Comparison of ENCODE assay signal across 10 cellular contexts in the genomic region with DNA sequence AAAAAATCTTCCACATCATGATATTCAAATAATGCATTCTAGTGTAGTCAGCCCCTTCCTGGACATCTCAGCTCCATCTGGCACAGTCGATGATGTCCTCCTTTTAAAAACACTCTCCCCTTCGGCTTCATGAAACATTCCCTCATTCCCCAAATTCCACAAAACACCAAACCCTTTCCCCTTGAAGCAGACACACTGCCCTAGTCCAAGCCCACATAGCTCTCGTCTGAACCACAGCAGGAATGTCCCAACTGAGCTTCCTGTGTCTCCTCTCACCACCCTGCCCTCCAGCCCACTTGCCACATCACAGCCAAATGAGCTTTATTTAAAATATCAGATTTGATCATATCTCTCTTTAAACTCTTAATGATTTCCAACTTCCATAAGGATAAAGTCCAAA.
DNase-seq lines count a peak whose midpoint lies in the region; ATAC-seq and TF ChIP-seq lines count a peak whose summit lies in the region.
"Had no signal": no experiment of that assay in that cellular context is flagged by ENCODE, and none has a peak within 500 bp of the region (broad histone marks: within the 10 kb centered on the region; RNA-seq: fewer than 3 reads in every experiment).

No MANE protein-coding gene starts in this region.

- peaks cover 56% of the 10 kb centered on the region for H3K4me1 ChIP-seq in PC-9 (replicated peaks; ENCODE audit: insufficient read depth)

- no peaks in the 10 kb centered on the region for H3K79me2 ChIP-seq in PC-9 (ENCODE audit: low read depth)

- DNase-seq in Daoy (ENCODE audit: low read depth) (peak; percentile 91), PC-9 (peak; percentile 67 to 76), osteocyte (ENCODE audit: extremely low spot score, unreplicated experiment) (no peak), LoVo (ENCODE audit: low spot score) (no peak), substantia nigra (lab: John Stamatoyannopoulos, UW) (no peak)
- DNase-seq: activated CD4-positive, alpha-beta T cell treated with anti-CD3 and anti-CD28 coated beads for 48 hours had no signal

- peaks cover 39% of the 10 kb centered on the region for H3F3A ChIP-seq in PC-9 (ENCODE audit: insufficient read depth, low read depth)

- no peak overlapping the region for H3K4me3 Mint-ChIP-seq in dendritic cell treated with granulocyte-macrophage colony-stimulating factor and Interleukin-4, amounts not matched to agents 40 ng/mL and 50 ng/mL, for 4 days
- peak overlapping the region; percentile 4 for H3K4me3 Mint-ChIP-seq in osteocyte (ENCODE audit: unreplicated experiment)

- H3K4me3 ChIP-seq in PC-9: no peak overlapping the region

- peak overlapping the region; percentile 10 for H3K27ac Mint-ChIP-seq in dendritic cell treated with granulocyte-macrophage colony-stimulating factor and Interleukin-4, amounts not matched to agents 40 ng/mL and 50 ng/mL, for 4 days
- H3K27ac Mint-ChIP-seq in osteocyte (ENCODE audit: unreplicated experiment): peak overlapping the region; percentile 95

- H3K36me3 Mint-ChIP-seq in dendritic cell treated with granulocyte-macrophage colony-stimulating factor and Interleukin-4, amounts not matched to agents 40 ng/mL and 50 ng/mL, for 4 days (ENCODE audit: low read depth): peaks cover 11% of the 10 kb centered on the region
- no peaks in the 10 kb centered on the region for H3K36me3 Mint-ChIP-seq in osteocyte (ENCODE audit: unreplicated experiment)

- H3K4me1 Mint-ChIP-seq in dendritic cell treated with granulocyte-macrophage colony-stimulating factor and Interleukin-4, amounts not matched to agents 40 ng/mL and 50 ng/mL, for 4 days (ENCODE audit: low read depth): peaks cover 73% of the 10 kb centered on the region
- peaks cover 85% of the 10 kb centered on the region for H3K4me1 Mint-ChIP-seq in osteocyte (ENCODE audit: unreplicated experiment)

- BruUV-seq in PC-9 (replicated peaks; lab: Mats Ljungman, UMichigan): no TSS peak

- H3K27me3 Mint-ChIP-seq in dendritic cell treated with granulocyte-macrophage colony-stimulating factor and Interleukin-4, amounts not matched to agents 40 ng/mL and 50 ng/mL, for 4 days: no peaks in the 10 kb centered on the region
- H3K27me3 Mint-ChIP-seq in osteocyte (ENCODE audit: unreplicated experiment): no peaks in the 10 kb centered on the region

- POLR2A ChIA-PET in PC-9 (lab: Charles Lee; ENCODE audit: unreplicated experiment): interaction anchor here (0.5 to 0.9 kb wide), 8 partner anchors 106 to 848 kb away, joined by 3 to 48 read pairs (median 5); a partner anchor contains a TSS

- H3K36me3 ChIP-seq in PC-9 (ENCODE audit: low read depth): no peaks in the 10 kb centered on the region

- ATAC-seq in HG03432 (IDR thresholded peaks at IDR 0.05; ENCODE audit: unreplicated experiment) (no peak), HG02571 (IDR thresholded peaks at IDR 0.05; ENCODE audit: unreplicated experiment) (no peak)

- H3K9me3 Mint-ChIP-seq in dendritic cell treated with granulocyte-macrophage colony-stimulating factor and Interleukin-4, amounts not matched to agents 40 ng/mL and 50 ng/mL, for 4 days: no peaks in the 10 kb centered on the region
- H3K9me3 Mint-ChIP-seq in osteocyte (ENCODE audit: unreplicated experiment): no peaks in the 10 kb centered on the region

- H3K27ac ChIP-seq in PC-9: peak overlapping the region; percentile 98
- H3K27ac ChIP-seq in substantia nigra (ENCODE audit: low read depth, low read length, poor library complexity, severe bottlenecking): no peak overlapping the region
- H3K27ac ChIP-seq: KMS-11 had no signal

- no peaks in the 10 kb centered on the region for H3K27me3 ChIP-seq in PC-9 (ENCODE audit: insufficient read depth, low read depth)

- H3K9me2 ChIP-seq in PC-9 (ENCODE audit: insufficient read depth): peaks cover 4% of the 10 kb centered on the region; the same call in 1 of the 2 replicates

- TF ChIP-seq CTCF in PC-9 (conservative IDR thresholded peaks at IDR 0.05) (no peak), osteocyte (IDR thresholded peaks at IDR 0.05) (no peak)

- no peak overlapping the region for H2AFZ ChIP-seq in PC-9

- H3K9me3 ChIP-seq in PC-9 (ENCODE audit: insufficient read depth, low read depth): peaks cover 6% of the 10 kb centered on the region; the same call in 1 of the 2 replicates

- intact Hi-C loops in PC-9 (cut with micrococcal nuclease; ENCODE audit: unreplicated experiment): loop anchor here (5.0 to 10.0 kb wide), 2 partner anchors 98 to 516 kb away; no protein-coding TSS in a partner anchor
- intact Hi-C loops in dendritic cell treated with granulocyte-macrophage colony-stimulating factor and Interleukin-4, amounts not matched to agents 40 ng/mL and 50 ng/mL, for 4 days (cut with micrococcal nuclease): no loop called here

- H3K4me2 ChIP-seq in PC-9: peak overlapping the region; percentile 36
- H3K4me2 ChIP-seq: KMS-11 had no signal

- H4K20me1 ChIP-seq in PC-9 (ENCODE audit: insufficient read depth): no peaks in the 10 kb centered on the region

- CTCF ChIA-PET in PC-9 (lab: Charles Lee): interaction anchor here (0.9 to 2.0 kb wide), 2 partner anchors 51 to 102 kb away, joined by 4 to 5 read pairs; no protein-coding TSS in a partner anchor

Comparison
In these comparisons a context has a peak if more than half of its experiments do, and no peak if none do; other contexts are left out.
1. DNase-seq: peak in Daoy (single experiment) and PC-9 (2 of 2); none in osteocyte (single experiment), LoVo (single experiment) and substantia nigra (0 of 49).